Comparison of ENCODE assay signal across 28 cellular contexts in the genomic region with DNA sequence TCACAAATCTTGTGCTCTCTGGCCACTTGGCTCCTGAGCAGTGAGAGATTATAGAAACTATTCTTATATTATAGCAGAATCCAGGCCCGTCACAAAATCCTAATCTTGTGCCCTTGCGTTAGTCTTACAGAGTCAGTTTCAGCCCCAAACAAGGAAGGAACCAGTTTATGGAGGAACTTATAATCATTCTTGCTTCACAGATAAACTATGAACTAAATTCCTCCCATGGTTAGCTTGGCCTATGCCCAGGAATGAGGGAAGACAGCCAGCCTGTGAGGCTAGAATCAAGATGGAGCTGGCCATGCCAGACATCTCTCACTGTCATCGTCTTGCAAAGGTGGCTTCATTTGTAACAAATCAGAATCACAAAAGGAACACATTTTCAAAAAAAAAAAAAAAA.
DNase-seq lines count a peak whose midpoint lies in the region; ATAC-seq and TF ChIP-seq lines count a peak whose summit lies in the region.
"Had no signal": no experiment of that assay in that cellular context is flagged by ENCODE, and none has a peak within 500 bp of the region (broad histone marks: within the 10 kb centered on the region; RNA-seq: fewer than 3 reads in every experiment).

No MANE protein-coding gene starts in this region.

- H3K36me3 Mint-ChIP-seq in activated T-helper 1 cell treated with anti-CD3 and anti-CD28 coated beads, Interleukin-12 subunit alpha, Interleukin-12 subunit beta, Interleukin-2, Interleukin-4 antibody, amounts not matched to agents 30 ng/mL and 10 ng/mL and 1 ng/mL, durations not matched to agents 14 hours and 24 hours and 36 hours (ENCODE audit: low read depth): no peaks in the 10 kb centered on the region
- H3K36me3 Mint-ChIP-seq: CD4-positive, alpha-beta memory T cell; naive thymus-derived CD8-positive, alpha-beta T cell had no signal

- no peaks in the 10 kb centered on the region for H3K79me2 ChIP-seq in PC-9 (ENCODE audit: low read depth)

- WGBS in gastroesophageal sphincter (ENCODE audit: low coverage in 1 of 2), 2 donors: 45 to 48% methylated on average over 2 to 3 of the region's 3 CpGs

- TF ChIP-seq CTCF in cardiac fibroblast (IDR thresholded peaks at IDR 0.05; ENCODE audit: low read depth, low read length) (no peak), gastroesophageal sphincter (IDR thresholded peaks at IDR 0.05) (no peak), colonic mucosa (IDR thresholded peaks at IDR 0.05) (no peak), PC-9 (conservative IDR thresholded peaks at IDR 0.05) (no peak)

- BruUV-seq in PC-9 (replicated peaks; lab: Mats Ljungman, UMichigan): no TSS peak

- H3K4me1 ChIP-seq in gastroesophageal sphincter (no peaks in the 10 kb centered on the region), subcutaneous abdominal adipose tissue (ENCODE audit: control insufficient read depth in 5 of 5, insufficient read depth in 5 of 5, low read length in 5 of 5) (peaks cover 0 to 10% (median 3%) of the 10 kb centered on the region in 5 donors), colonic mucosa (no peaks in the 10 kb centered on the region), PC-9 (replicated peaks; ENCODE audit: insufficient read depth) (no peaks in the 10 kb centered on the region)

- H3K9ac ChIP-seq in subcutaneous abdominal adipose tissue (ENCODE audit: low read length in 5 of 5): no peak overlapping the region
- H3K9ac ChIP-seq in colonic mucosa (ENCODE audit: low read depth in 2 of 2, low read length in 2 of 2): no peak overlapping the region

- H3K9me3 Mint-ChIP-seq in activated T-helper 1 cell treated with anti-CD3 and anti-CD28 coated beads, Interleukin-12 subunit alpha, Interleukin-12 subunit beta, Interleukin-2, Interleukin-4 antibody, amounts not matched to agents 30 ng/mL and 10 ng/mL and 1 ng/mL, durations not matched to agents 14 hours and 24 hours and 36 hours: no peaks in the 10 kb centered on the region
- H3K9me3 Mint-ChIP-seq: activated CD4-positive, alpha-beta memory T cell treated with anti-CD3 and anti-CD28 coated beads, Interleukin-2, amount 10 ng/mL, durations not matched to agents 7 days and 5 days had no signal

- H3K27ac ChIP-seq in gastroesophageal sphincter (peak overlapping the region; percentile 25 to 35 (median 32)), subcutaneous abdominal adipose tissue (ENCODE audit: low read depth, low read length) (peak overlapping the region; percentile 22), colonic mucosa (no peak overlapping the region), PC-9 (no peak overlapping the region)
- H3K27ac ChIP-seq: ovary had no signal

- TF ChIP-seq POLR2A in gastroesophageal sphincter (IDR thresholded peaks at IDR 0.05): no peak

- ATAC-seq in gastroesophageal sphincter: no peak
- ATAC-seq: naive thymus-derived CD8-positive, alpha-beta T cell; right cardiac atrium; Right ventricle myocardium inferior had no signal

- DNase-seq in GM03348 (ENCODE audit: low spot score) (peak; percentile 46), cardiac fibroblast (ENCODE audit: low read depth in 2 of 2) (peak; percentile 32 to 67), colonic mucosa (no peak), PC-9 (no peak), NCI-H748 (lab: John Stamatoyannopoulos, UW; ENCODE audit: unreplicated experiment) (no peak)
- no peak for DNase-seq in activated T-helper 1 cell treated with anti-CD3 and anti-CD28 coated beads, Interleukin-12 subunit alpha, Interleukin-12 subunit beta, Interleukin-2, Interleukin-4 antibody, amounts not matched to agents 30 ng/mL and 10 ng/mL and 1 ng/mL, durations not matched to agents 14 hours and 24 hours and 36 hours (ENCODE audit: low spot score)
- DNase-seq: activated CD4-positive, alpha-beta memory T cell treated with anti-CD3 and anti-CD28 coated beads, Interleukin-2, amount 10 ng/mL, durations not matched to agents 7 days and 5 days; activated naive CD4-positive, alpha-beta T cell; activated T-cell treated with anti-CD3 and anti-CD28 coated beads for 4 hours; amygdala; CD4-positive, alpha-beta memory T cell; effector CD8-positive, alpha-beta T cell; erythroblast; mesendoderm; naive thymus-derived CD8-positive, alpha-beta T cell; NCI-H1092 treated with DMSO at 0.1 percent for 48 hours; NCI-H1930; NCI-H2227 treated with DMSO at 0.1 percent for 48 hours; NCI-H82; OCI-M1; ovary; right cardiac atrium; stimulated activated CD4-positive, alpha-beta T cell treated with anti-CD3 and anti-CD28 coated beads, Interleukin-15, amount 100 ng/mL, for 24 hours; substantia nigra; T1000 had no signal

- no peaks in the 10 kb centered on the region for H3K36me3 ChIP-seq in gastroesophageal sphincter
- H3K36me3 ChIP-seq in subcutaneous abdominal adipose tissue (ENCODE audit: control insufficient read depth in 5 of 5, insufficient read depth in 5 of 5, low read length in 5 of 5): no peaks in the 10 kb centered on the region
- H3K36me3 ChIP-seq in colonic mucosa: no peaks in the 10 kb centered on the region
- no peaks in the 10 kb centered on the region for H3K36me3 ChIP-seq in PC-9 (ENCODE audit: low read depth)
- H3K36me3 ChIP-seq: ovary had no signal

- POLR2A ChIA-PET in PC-9 (lab: Charles Lee; ENCODE audit: unreplicated experiment): no interaction called here

- H3K9me2 ChIP-seq in PC-9 (ENCODE audit: insufficient read depth): no peaks in the 10 kb centered on the region

- no peak overlapping the region for H3K4me3 Mint-ChIP-seq in activated T-helper 1 cell treated with anti-CD3 and anti-CD28 coated beads, Interleukin-12 subunit alpha, Interleukin-12 subunit beta, Interleukin-2, Interleukin-4 antibody, amounts not matched to agents 30 ng/mL and 10 ng/mL and 1 ng/mL, durations not matched to agents 14 hours and 24 hours and 36 hours
- H3K4me3 Mint-ChIP-seq: activated CD4-positive, alpha-beta memory T cell treated with anti-CD3 and anti-CD28 coated beads, Interleukin-2, amount 10 ng/mL, durations not matched to agents 7 days and 5 days; CD4-positive, alpha-beta memory T cell; naive thymus-derived CD8-positive, alpha-beta T cell had no signal

- no peaks in the 10 kb centered on the region for H3K4me1 Mint-ChIP-seq in activated T-helper 1 cell treated with anti-CD3 and anti-CD28 coated beads, Interleukin-12 subunit alpha, Interleukin-12 subunit beta, Interleukin-2, Interleukin-4 antibody, amounts not matched to agents 30 ng/mL and 10 ng/mL and 1 ng/mL, durations not matched to agents 14 hours and 24 hours and 36 hours (ENCODE audit: low read depth)
- H3K4me1 Mint-ChIP-seq: activated CD4-positive, alpha-beta memory T cell treated with anti-CD3 and anti-CD28 coated beads, Interleukin-2, amount 10 ng/mL, durations not matched to agents 7 days and 5 days; CD4-positive, alpha-beta memory T cell had no signal

- H2AFZ ChIP-seq in PC-9: no peak overlapping the region

- intact Hi-C loops in colonic mucosa (cut with DNase I): no loop called here
- intact Hi-C loops in PC-9 (cut with micrococcal nuclease; ENCODE audit: unreplicated experiment): no loop called here
- intact Hi-C loops in activated T-helper 1 cell treated with anti-CD3 and anti-CD28 coated beads, Interleukin-12 subunit alpha, Interleukin-12 subunit beta, Interleukin-2, Interleukin-4 antibody, amounts not matched to agents 30 ng/mL and 10 ng/mL and 1 ng/mL, durations not matched to agents 14 hours and 24 hours and 36 hours (cut with micrococcal nuclease): no loop called here

- TF ChIP-seq EP300 in gastroesophageal sphincter (IDR thresholded peaks at IDR 0.05): no peak

- no peak overlapping the region for H3K27ac Mint-ChIP-seq in activated T-helper 1 cell treated with anti-CD3 and anti-CD28 coated beads, Interleukin-12 subunit alpha, Interleukin-12 subunit beta, Interleukin-2, Interleukin-4 antibody, amounts not matched to agents 30 ng/mL and 10 ng/mL and 1 ng/mL, durations not matched to agents 14 hours and 24 hours and 36 hours
- H3K27ac Mint-ChIP-seq: activated CD4-positive, alpha-beta memory T cell treated with anti-CD3 and anti-CD28 coated beads, Interleukin-2, amount 10 ng/mL, durations not matched to agents 7 days and 5 days; naive thymus-derived CD8-positive, alpha-beta T cell had no signal

- no peaks in the 10 kb centered on the region for H3K27me3 ChIP-seq in gastroesophageal sphincter
- H3K27me3 ChIP-seq in subcutaneous abdominal adipose tissue (ENCODE audit: control insufficient read depth in 5 of 5, insufficient read depth in 4 of 5, low read length in 5 of 5): no peaks in the 10 kb centered on the region
- H3K27me3 ChIP-seq in colonic mucosa: no peaks in the 10 kb centered on the region
- no peaks in the 10 kb centered on the region for H3K27me3 ChIP-seq in PC-9 (ENCODE audit: insufficient read depth, low read depth)
- H3K27me3 ChIP-seq: ovary had no signal

- CTCF ChIA-PET in PC-9 (lab: Charles Lee): no interaction called here

- no peak overlapping the region for H3K4me2 ChIP-seq in PC-9

- H3K4me3 ChIP-seq in cardiac fibroblast (replicated peaks in 1 of 2; ENCODE audit: low read depth in 2 of 2, low read length in 2 of 2) (no peak overlapping the region), gastroesophageal sphincter (no peak overlapping the region), subcutaneous abdominal adipose tissue (ENCODE audit: low read depth in 1 of 5, low read length in 5 of 5) (no peak overlapping the region), colonic mucosa (no peak overlapping the region), PC-9 (no peak overlapping the region)
- H3K4me3 ChIP-seq: ovary had no signal

- H4K20me1 ChIP-seq in PC-9 (ENCODE audit: insufficient read depth): no peaks in the 10 kb centered on the region

- peaks cover 8% of the 10 kb centered on the region for H3K27me3 Mint-ChIP-seq in activated T-helper 1 cell treated with anti-CD3 and anti-CD28 coated beads, Interleukin-12 subunit alpha, Interleukin-12 subunit beta, Interleukin-2, Interleukin-4 antibody, amounts not matched to agents 30 ng/mL and 10 ng/mL and 1 ng/mL, durations not matched to agents 14 hours and 24 hours and 36 hours (ENCODE audit: insufficient read depth)

- H3F3A ChIP-seq in PC-9 (ENCODE audit: insufficient read depth, low read depth): no peaks in the 10 kb centered on the region

- no peaks in the 10 kb centered on the region for H3K9me3 ChIP-seq in gastroesophageal sphincter
- no peaks in the 10 kb centered on the region for H3K9me3 ChIP-seq in subcutaneous abdominal adipose tissue (ENCODE audit: control insufficient read depth in 5 of 5, low read length in 5 of 5)
- H3K9me3 ChIP-seq in colonic mucosa: no peaks in the 10 kb centered on the region
- no peaks in the 10 kb centered on the region for H3K9me3 ChIP-seq in PC-9 (ENCODE audit: insufficient read depth, low read depth)
- H3K9me3 ChIP-seq: ovary had no signal

Comparison
In these comparisons a context has a peak if more than half of its experiments do, and no peak if none do; other contexts are left out.
1. DNase-seq: peak in GM03348 (single experiment) and cardiac fibroblast (2 of 2); none in colonic mucosa (single experiment), PC-9 (0 of 2), NCI-H748 (single experiment) and activated T-helper 1 cell treated with anti-CD3 and anti-CD28 coated beads, Interleukin-12 subunit alpha, Interleukin-12 subunit beta, Interleukin-2, Interleukin-4 antibody, amounts not matched to agents 30 ng/mL and 10 ng/mL and 1 ng/mL, durations not matched to agents 14 hours and 24 hours and 36 hours (single experiment).
2. H3K27ac ChIP-seq: peak in gastroesophageal sphincter (4 of 4) and subcutaneous abdominal adipose tissue (single experiment); none in colonic mucosa (single experiment) and PC-9 (single experiment).